6 cellular contexts compared by ENCODE assay signal in the genomic region with DNA sequence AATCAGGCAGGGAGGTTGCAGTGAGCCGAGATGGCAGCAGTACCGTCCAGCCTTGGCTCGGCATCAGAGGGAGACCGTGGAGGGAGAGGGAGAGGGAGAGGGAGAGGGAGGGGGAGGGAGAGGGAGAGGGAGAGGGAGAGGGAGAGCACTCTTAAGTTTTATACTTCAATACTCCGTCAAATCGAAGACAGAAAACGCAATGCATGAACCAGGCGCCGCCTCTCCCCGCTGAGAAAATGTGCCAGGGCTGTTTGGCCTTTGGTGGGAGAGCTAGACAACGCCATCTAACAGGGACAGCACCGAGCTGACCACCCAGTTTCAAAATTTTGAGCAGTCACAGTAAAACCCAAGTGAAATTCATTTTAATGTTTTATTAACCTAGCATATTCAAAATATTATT. TPM values are rescaled to one million over a fixed set of nuclear protein-coding genes. Genes with fewer than 3 reads are reported as not detected.
"Had no signal": no experiment of that assay in that cellular context is flagged by ENCODE, and none has a peak within 500 bp of the region (broad histone marks: within the 10 kb centered on the region; RNA-seq: fewer than 3 reads in every experiment).

No MANE protein-coding gene starts in this region.

RNA-seq across cellular contexts. Expression of gene GPER1, which starts 60.0 kb away (rescaled TPM):
- total RNA-seq: activated CD4-positive, alpha-beta T cell treated with anti-CD3 and anti-CD28 coated beads for 36 hours; activated CD8-positive, alpha-beta memory T cell treated with anti-CD3 and anti-CD28 coated beads for 36 hours; activated naive CD4-positive, alpha-beta T cell treated with anti-CD3 and anti-CD28 coated beads for 36 hours; activated naive CD4-positive, alpha-beta T cell treated with anti-CD3 and anti-CD28 coated beads, Interleukin-2, amount 50 U/mL, for 72 hours; activated T-helper 1 cell treated with anti-CD3 and anti-CD28 coated beads, Interleukin-12 subunit alpha, Interleukin-12 subunit beta, Interleukin-2, Interleukin-4 antibody, amounts not matched to agents 30 ng/mL and 10 ng/mL and 1 ng/mL, durations not matched to agents 14 hours and 24 hours and 36 hours; T-helper 1 cell treated with Interleukin-12 subunit alpha and Interleukin-12 subunit beta and Interleukin-4 antibody, amounts not matched to agents 30 ng/mL and 1 ng/mL, for 36 hours had no signal
